Comparison of ENCODE assay signal across 1 cellular context in the genomic region with DNA sequence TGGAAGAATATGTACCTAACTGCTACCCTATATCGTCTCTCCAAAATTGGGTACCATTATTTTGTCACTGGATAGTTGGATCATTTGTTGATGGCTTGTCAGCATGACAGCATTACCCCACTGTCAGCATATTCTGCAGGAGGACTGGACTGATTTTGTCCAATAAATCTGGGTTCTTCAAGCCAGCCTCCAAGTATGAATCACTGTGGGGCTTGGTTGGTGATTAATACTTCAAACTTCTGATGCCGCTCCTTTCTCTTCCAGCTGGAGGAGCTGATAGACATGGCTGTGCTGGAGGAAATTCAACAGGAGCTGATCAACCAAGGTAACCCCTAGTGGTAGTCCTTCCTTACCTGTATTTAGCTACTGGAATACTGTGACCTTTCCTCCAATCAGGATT.
TF ChIP-seq lines count a peak whose summit lies in the region.

No MANE protein-coding gene starts in this region.

TF ChIP-seq in HepG2, 621 proteins besides CTCF, POLR2A, EP300 and RAD21:
- TF ChIP-seq JUNB (CRISPR knock-in tag; IDR thresholded peaks at IDR 0.05; ENCODE audit: borderline replicate concordance): no peak
- peak; percentile 54; the same call in 1 of the 2 replicates for TF ChIP-seq MAFF (IDR thresholded peaks at IDR 0.05; ENCODE audit: low read depth, low read length)
- peak; percentile 60 to 81 for TF ChIP-seq MAFK (conservative IDR thresholded peaks at IDR 0.05 in 1 of 2, IDR thresholded peaks at IDR 0.05 in 1 of 2; ENCODE audit: low read length in 2 of 2)
